8 cellular contexts compared by ENCODE assay signal in the genomic region with DNA sequence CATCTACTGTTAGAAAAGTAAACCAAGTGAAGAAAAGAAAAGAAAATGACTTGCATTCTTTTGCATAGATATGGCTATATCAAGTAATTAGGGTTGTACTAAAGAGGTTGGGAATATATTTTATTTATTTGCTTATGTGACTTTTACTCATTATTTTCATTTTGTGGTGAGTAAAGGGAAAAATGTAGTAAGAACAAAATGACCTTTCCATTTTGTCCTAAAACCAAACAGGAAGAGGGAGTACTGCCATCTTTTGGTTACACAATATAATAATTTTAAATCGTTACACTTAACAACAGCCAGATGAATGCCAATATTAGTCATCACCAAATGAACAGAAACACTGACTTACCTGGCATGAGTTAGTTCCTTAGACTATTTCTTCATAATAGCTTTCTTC. TPM values are rescaled to one million over a fixed set of nuclear protein-coding genes. Genes with fewer than 3 reads are reported as not detected.
DNase-seq lines count a peak whose midpoint lies in the region; ATAC-seq, FAIRE-seq and TF ChIP-seq lines count a peak whose summit lies in the region.

No MANE protein-coding gene starts in this region.

- peak; percentile 45 for TF ChIP-seq CTCF in A673 (conservative IDR thresholded peaks at IDR 0.05; ENCODE audit: low read depth, low read length)
- peak; percentile 71 for TF ChIP-seq CTCF in PC-3 (conservative IDR thresholded peaks at IDR 0.05; ENCODE audit: low read depth, low read length)
- TF ChIP-seq CTCF in fibroblast of the aortic adventitia (IDR thresholded peaks at IDR 0.05; ENCODE audit: insufficient read depth, low read length) = peak; percentile 14

- H3K4me3 ChIP-seq in A673 (ENCODE audit: low read depth, low read length, poor library complexity, severe bottlenecking) (no peak overlapping the region), PC-3 (ENCODE audit: low read length) (no peak overlapping the region), fibroblast of the aortic adventitia (ENCODE audit: low read depth, low read length) (no peak overlapping the region), Karpas-422 (ENCODE audit: low read length) (no peak overlapping the region)

- H3K4me2 ChIP-seq in PC-3 (ENCODE audit: low read length) (peak overlapping the region; percentile 39), Karpas-422 (ENCODE audit: low read depth, low read length, poor library complexity, severe bottlenecking) (no peak overlapping the region)

- peak; percentile 36 for DNase-seq in A673 (ENCODE audit: low spot score)
- peak; percentile 90 for DNase-seq in PC-3
- peak; percentile 95 for DNase-seq in fibroblast of the aortic adventitia (ENCODE audit: low read depth)
- peak; percentile 74 for DNase-seq in urothelium cell line (ENCODE audit: low spot score)
- no peak for DNase-seq in activated T-cell treated with anti-CD3 and anti-CD28 coated beads, Interleukin-2, amount 50 U/mL, for 1 hour
- no peak for DNase-seq in Karpas-422

- H3K9me2 ChIP-seq in PC-3 (replicated peaks; ENCODE audit: low read length) (no peaks in the 10 kb centered on the region), Karpas-422 (replicated peaks; ENCODE audit: insufficient read depth, low read length) (no peaks in the 10 kb centered on the region)

- H3K9ac ChIP-seq in PC-3 (ENCODE audit: low read length) = no peak overlapping the region
- no peak overlapping the region for H3K9ac ChIP-seq in Karpas-422 (ENCODE audit: low read length)

- peaks cover 4% of the 10 kb centered on the region for H3K9me3 ChIP-seq in A673 (ENCODE audit: low read depth, low read length, poor library complexity, severe bottlenecking)
- H3K9me3 ChIP-seq in PC-3 (ENCODE audit: low read length) = no peaks in the 10 kb centered on the region
- H3K9me3 ChIP-seq in Karpas-422 (ENCODE audit: low read length) = no peaks in the 10 kb centered on the region

- intact Hi-C loops in A673 (cut with micrococcal nuclease; ENCODE audit: unreplicated experiment) = loop anchor here (10.0 kb wide), 1 partner anchor 400 kb away; no protein-coding TSS in a partner anchor
- intact Hi-C loops in PC-3 (cut with micrococcal nuclease) = loop anchor here (1.0 to 5.0 kb wide), 7 partner anchors 30 to 400 kb away; no protein-coding TSS in a partner anchor

- no TSS peak for BruUV-seq in A673 (replicated peaks; lab: Mats Ljungman, UMichigan)
- no TSS peak for BruUV-seq in PC-3 (replicated peaks; lab: Mats Ljungman, UMichigan)

- ATAC-seq in GM21390 (IDR thresholded peaks at IDR 0.05; ENCODE audit: unreplicated experiment) (peak; percentile 54), PC-3 (peak; percentile 96), HG02763 (IDR thresholded peaks at IDR 0.05; ENCODE audit: unreplicated experiment) (no peak)

- CTCF ChIA-PET in A673 (lab: Charles Lee) = no interaction called here
- CTCF ChIA-PET in PC-3 (lab: Charles Lee) = interaction anchor here (0.5 to 1.0 kb wide), 4 partner anchors 34 to 397 kb away, joined by 3 to 5 read pairs (median 4); no protein-coding TSS in a partner anchor

- H3K4me1 ChIP-seq in A673 (ENCODE audit: insufficient read depth, low read length, poor library complexity, severe bottlenecking) (no peaks in the 10 kb centered on the region), PC-3 (ENCODE audit: insufficient read depth, low read length) (peaks cover 16% of the 10 kb centered on the region), Karpas-422 (ENCODE audit: low read length) (no peaks in the 10 kb centered on the region)

- H3K27ac ChIP-seq in A673 (ENCODE audit: low read depth, low read length, poor library complexity, severe bottlenecking) = no peak overlapping the region
- peak overlapping the region; percentile 33 for H3K27ac ChIP-seq in PC-3 (ENCODE audit: low read length)
- H3K27ac ChIP-seq in Karpas-422 (ENCODE audit: low read length) = no peak overlapping the region

- no peaks in the 10 kb centered on the region for H4K20me1 ChIP-seq in PC-3 (ENCODE audit: low read length)
- no peaks in the 10 kb centered on the region for H4K20me1 ChIP-seq in Karpas-422 (ENCODE audit: insufficient read depth, low read depth, low read length)

- no peaks in the 10 kb centered on the region for H3K36me3 ChIP-seq in A673 (ENCODE audit: insufficient read depth, low read length, poor library complexity, severe bottlenecking)
- no peaks in the 10 kb centered on the region for H3K36me3 ChIP-seq in PC-3 (ENCODE audit: low read depth, low read length)
- no peaks in the 10 kb centered on the region for H3K36me3 ChIP-seq in Karpas-422 (ENCODE audit: insufficient read depth, low read length)

- POLR2A ChIA-PET in A673 (lab: Charles Lee; ENCODE audit: low non-redundant PET) (no interaction called here), PC-3 (lab: Charles Lee; ENCODE audit: unreplicated experiment) (no interaction called here)

- no peak for FAIRE-seq in urothelium cell line (lab: Jason Lieb, UNC)

- H3K79me2 ChIP-seq in PC-3 (ENCODE audit: low read length) = no peaks in the 10 kb centered on the region
- no peaks in the 10 kb centered on the region for H3K79me2 ChIP-seq in Karpas-422 (ENCODE audit: low read length)

- H2AFZ ChIP-seq in PC-3 (ENCODE audit: low read length) (0 out of 2 replicates have a peak overlapping the region, but pooled peaks have one; percentile 18), Karpas-422 (ENCODE audit: low read length) (no peak overlapping the region)

- no peaks in the 10 kb centered on the region for H3F3A ChIP-seq in PC-3 (ENCODE audit: low read length, unreplicated experiment)

- H3K27me3 ChIP-seq in A673 (replicated peaks; ENCODE audit: insufficient read depth, low read depth, low read length, poor library complexity) (no peaks in the 10 kb centered on the region), PC-3 (ENCODE audit: low read length) (no peaks in the 10 kb centered on the region), Karpas-422 (ENCODE audit: low read length) (no peaks in the 10 kb centered on the region)

RNA-seq across cellular contexts. Expression of gene NDUFV2, which starts 47.3 kb away (rescaled TPM):
- total RNA-seq in A673 (2021) (154 and 161 TPM in 2 replicates), PC-3 (2014; rRNA removed) (188 and 272 TPM in 2 replicates), fibroblast of the aortic adventitia (ENCODE audit: low replicate concordance) (135 and 137 TPM in 2 replicates)
- total RNA-seq in Karpas-422 (2014; rRNA removed; shearing (Covaris generic); ENCODE audit: low replicate concordance) = 88.7 and 139 TPM in 2 replicates

Comparison
In these comparisons a context has a peak if more than half of its experiments do, and no peak if none do; other contexts are left out.
1. DNase-seq: peak in A673 (single experiment), PC-3 (single experiment), fibroblast of the aortic adventitia (single experiment) and urothelium cell line (single experiment); none in activated T-cell treated with anti-CD3 and anti-CD28 coated beads, Interleukin-2, amount 50 U/mL, for 1 hour (single experiment) and Karpas-422 (single experiment).
2. CTCF ChIP-seq: peak in every context shown above with its lines; median percentile 71 in PC-3; 45 in A673; 14 in fibroblast of the aortic adventitia.